16 cellular contexts compared by ENCODE assay signal in genomic region chr17:77228224-77229215, GRCh38.
A peak's percentile ranks its signal among the peaks of the same experiment; 100 is the strongest.
DNase-seq lines count a peak whose midpoint lies in the region; ATAC-seq and TF ChIP-seq lines count a peak whose summit lies in the region.
"Had no signal": no experiment of that assay in that cellular context is flagged by ENCODE, and none has a peak within 500 bp of the region (broad histone marks: within the 10 kb centered on the region; RNA-seq: fewer than 3 reads in every experiment).

No MANE protein-coding gene starts in this region.

- no peak overlapping the region for H3K4me3 ChIP-seq in esophagus squamous epithelium

- H3K27ac Mint-ChIP-seq in progenitor cell of endocrine pancreas = no peak overlapping the region
- H3K27ac Mint-ChIP-seq: CD8-positive, alpha-beta T cell; naive B cell had no signal

- no peaks in the 10 kb centered on the region for H3K36me3 ChIP-seq in esophagus squamous epithelium

- intact Hi-C loops in esophagus squamous epithelium (cut with DNase I) = no loop called here

- H3K9me3 ChIP-seq in esophagus squamous epithelium = no peaks in the 10 kb centered on the region

- ATAC-seq in GM19351 (IDR thresholded peaks at IDR 0.05; ENCODE audit: unreplicated experiment) = no peak
- ATAC-seq in GM18909 (IDR thresholded peaks at IDR 0.05; ENCODE audit: poor library complexity, unreplicated experiment) = no peak
- ATAC-seq: CD8-positive, alpha-beta T cell had no signal

- WGBS in esophagus squamous epithelium, 2 donors = 88 to 90% methylated on average over 26 to 27 of the region's 29 CpGs

- H3K27ac ChIP-seq in esophagus squamous epithelium = peak overlapping the region in 3 of 4 donors; percentile 25 to 68 (median 63)
- H3K27ac ChIP-seq: 22Rv1 had no signal

- no peaks in the 10 kb centered on the region for H3K9me3 Mint-ChIP-seq in progenitor cell of endocrine pancreas (ENCODE audit: low read depth)

- no peaks in the 10 kb centered on the region for H3K27me3 Mint-ChIP-seq in progenitor cell of endocrine pancreas

- H3K36me3 Mint-ChIP-seq in progenitor cell of endocrine pancreas (ENCODE audit: insufficient read depth) = no peaks in the 10 kb centered on the region
- H3K36me3 Mint-ChIP-seq: CD8-positive, alpha-beta T cell had no signal

- peak; percentile 52 for DNase-seq in DMS53 (lab: John Stamatoyannopoulos, UW)
- DNase-seq in DMS53 treated with DMSO at 0.1 percent for 48 hours (lab: John Stamatoyannopoulos, UW; ENCODE audit: unreplicated experiment) = no peak
- DNase-seq in NCI-H2196 treated with DMSO at 0.1 percent for 48 hours (lab: John Stamatoyannopoulos, UW; ENCODE audit: unreplicated experiment) = peak; percentile 20
- DNase-seq in esophagus squamous epithelium (lab: John Stamatoyannopoulos, UW) = no peak
- DNase-seq in retina = peak; percentile 31
- DNase-seq in progenitor cell of endocrine pancreas (ENCODE audit: low spot score, unreplicated experiment) = no peak
- DNase-seq: activated CD4-positive, alpha-beta T cell treated with anti-CD3 and anti-CD28 coated beads for 4 hours; activated T-cell treated with anti-CD3 and anti-CD28 coated beads, Interleukin-2, amount 50 U/mL, for 1 hour; CD8-positive, alpha-beta T cell; cerebellar nuclear complex; naive B cell; NCI-H2171 treated with DMSO at 0.1 percent for 48 hours; stimulated activated naive CD4-positive, alpha-beta T cell treated with Interleukin-2 at 50 U/mL for 16 hours had no signal

- H3K27me3 ChIP-seq in esophagus squamous epithelium = no peaks in the 10 kb centered on the region

- no peak for TF ChIP-seq POLR2A in esophagus squamous epithelium (IDR thresholded peaks at IDR 0.05)

- H3K4me3 Mint-ChIP-seq in progenitor cell of endocrine pancreas (ENCODE audit: low read depth) = no peak overlapping the region
- H3K4me3 Mint-ChIP-seq: CD8-positive, alpha-beta T cell had no signal

- TF ChIP-seq CTCF in esophagus squamous epithelium (IDR thresholded peaks at IDR 0.05) (no peak), progenitor cell of endocrine pancreas (IDR thresholded peaks at IDR 0.05; ENCODE audit: unreplicated experiment) (no peak)

- H3K4me1 ChIP-seq in esophagus squamous epithelium = peaks cover 0 to 4% (median 0%) of the 10 kb centered on the region in 3 donors

- peaks cover 2% of the 10 kb centered on the region for H3K4me1 Mint-ChIP-seq in progenitor cell of endocrine pancreas (ENCODE audit: low read depth)

Comparison
In these comparisons a context has a peak if more than half of its experiments do, and no peak if none do; other contexts are left out.
1. DNase-seq: peak in DMS53 (single experiment), NCI-H2196 treated with DMSO at 0.1 percent for 48 hours (single experiment) and retina (single experiment); none in DMS53 treated with DMSO at 0.1 percent for 48 hours (single experiment), esophagus squamous epithelium (single experiment) and progenitor cell of endocrine pancreas (single experiment).